ENCODE assay signal across 12 cellular contexts in the genomic region with DNA sequence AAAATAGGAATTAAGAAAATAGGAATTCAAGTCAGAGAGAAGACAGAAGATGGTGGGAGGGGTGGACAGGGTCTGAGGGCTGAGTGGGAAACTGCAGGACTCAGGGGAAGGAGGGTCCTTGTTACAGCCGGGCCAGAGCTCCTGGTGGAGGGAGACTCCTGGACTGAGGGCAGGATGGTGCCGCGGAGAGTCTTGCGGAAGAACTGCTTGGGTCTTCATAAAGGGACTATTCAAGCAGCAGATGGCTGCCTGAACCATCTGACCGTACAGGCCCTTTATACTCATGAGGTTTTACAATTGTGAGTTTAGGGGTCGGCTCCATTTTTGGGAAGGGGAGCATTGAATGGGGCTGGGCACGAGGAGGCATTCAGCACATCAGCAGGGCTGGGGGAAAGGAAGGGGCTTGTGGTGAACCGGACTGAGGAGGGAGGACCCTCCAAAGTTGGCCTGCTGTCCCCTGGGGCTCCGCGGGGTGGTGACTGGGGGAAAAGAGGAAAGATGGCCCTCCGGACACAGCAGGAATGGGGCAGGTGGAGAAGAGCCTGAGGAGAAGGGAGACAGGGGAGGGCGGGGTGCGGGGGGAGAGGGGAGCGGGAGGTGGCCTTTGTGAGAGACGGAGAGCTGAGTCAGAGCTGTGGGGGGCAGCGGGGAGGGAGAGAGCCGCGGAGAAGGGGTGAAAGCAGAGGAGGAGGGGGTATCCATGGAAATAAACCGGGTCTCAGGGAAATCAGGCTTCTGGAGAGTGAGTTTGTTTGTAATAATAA. TPM values are rescaled to one million over a fixed set of nuclear protein-coding genes. Genes with fewer than 3 reads are reported as not detected.
DNase-seq lines count a peak whose midpoint lies in the region; ATAC-seq and TF ChIP-seq lines count a peak whose summit lies in the region.
"Had no signal": no experiment of that assay in that cellular context is flagged by ENCODE, and none has a peak within 500 bp of the region (broad histone marks: within the 10 kb centered on the region; RNA-seq: fewer than 3 reads in every experiment).

No MANE protein-coding gene starts in this region.

- peaks cover 23% of the 10 kb centered on the region for H3K27me3 Mint-ChIP-seq in chondrocyte (ENCODE audit: low read depth)
- peaks cover 8 to 30% (median 11%) of the 10 kb centered on the region in 5 donors for H3K27me3 Mint-ChIP-seq in naive thymus-derived CD8-positive, alpha-beta T cell

- POLR2A ChIA-PET in naive thymus-derived CD8-positive, alpha-beta T cell (lab: Charles Lee): interaction anchor here (1.0 to 3.1 kb wide), 6 partner anchors 8 to 23 kb away, joined by 3 to 14 read pairs (median 6); no protein-coding TSS in a partner anchor
- POLR2A ChIA-PET in HEK293T (lab: Yijun Ruan, JAX): interaction anchor here (1.5 kb wide), 1 partner anchor 19 kb away, joined by 8 read pairs; no protein-coding TSS in a partner anchor

- no peak overlapping the region for H3K27ac Mint-ChIP-seq in chondrocyte (ENCODE audit: unreplicated experiment)
- peak overlapping the region in 4 of 10 donors; percentile 0 to 77 (median 32) for H3K27ac Mint-ChIP-seq in naive thymus-derived CD8-positive, alpha-beta T cell

- no peak for TF ChIP-seq CTCF in chondrocyte (IDR thresholded peaks at IDR 0.05)

- DNase-seq in COR-L47 (lab: John Stamatoyannopoulos, UW) (peak; percentile 66), NCI-H2171 (lab: John Stamatoyannopoulos, UW) (peak; percentile 0), chondrocyte (ENCODE audit: low spot score) (no peak), NCI-H446 treated with DMSO at 0.1 percent for 48 hours (lab: John Stamatoyannopoulos, UW) (no peak), HEK293T (ENCODE audit: extremely low spot score) (no peak)
- no peak for DNase-seq in naive thymus-derived CD8-positive, alpha-beta T cell
- DNase-seq: DND-41, Kasumi-1 had no signal

- H3K4me1 Mint-ChIP-seq in chondrocyte (ENCODE audit: low read depth): peaks cover 5% of the 10 kb centered on the region
- peaks cover 9 to 17% (median 11%) of the 10 kb centered on the region in 4 donors for H3K4me1 Mint-ChIP-seq in naive thymus-derived CD8-positive, alpha-beta T cell

- no peak for ATAC-seq in naive thymus-derived CD8-positive, alpha-beta T cell
- no peak for ATAC-seq in GM19023 (IDR thresholded peaks at IDR 0.05; ENCODE audit: unreplicated experiment)
- ATAC-seq in GM21529 (IDR thresholded peaks at IDR 0.05; ENCODE audit: unreplicated experiment): no peak

- no peaks in the 10 kb centered on the region for H3K9me3 Mint-ChIP-seq in chondrocyte (ENCODE audit: low read depth)
- H3K9me3 Mint-ChIP-seq in naive thymus-derived CD8-positive, alpha-beta T cell: no peaks in the 10 kb centered on the region

- H3K4me3 Mint-ChIP-seq in chondrocyte (ENCODE audit: unreplicated experiment): peak overlapping the region; percentile 50
- H3K4me3 Mint-ChIP-seq in naive thymus-derived CD8-positive, alpha-beta T cell: peak overlapping the region; percentile 59 to 86 (median 72)

- H3K36me3 Mint-ChIP-seq in chondrocyte (ENCODE audit: low read depth): no peaks in the 10 kb centered on the region
- H3K36me3 Mint-ChIP-seq in naive thymus-derived CD8-positive, alpha-beta T cell: no peaks in the 10 kb centered on the region

- CTCF ChIA-PET in HEK293T (lab: Yijun Ruan, JAX): interaction anchor here (1.2 to 1.5 kb wide), 2 partner anchors 11 to 19 kb away, joined by 3 to 6 read pairs; no protein-coding TSS in a partner anchor

TF ChIP-seq in HEK293T, 16 proteins besides CTCF, POLR2A, EP300 and RAD21:
- TF ChIP-seq, protein P1, sequence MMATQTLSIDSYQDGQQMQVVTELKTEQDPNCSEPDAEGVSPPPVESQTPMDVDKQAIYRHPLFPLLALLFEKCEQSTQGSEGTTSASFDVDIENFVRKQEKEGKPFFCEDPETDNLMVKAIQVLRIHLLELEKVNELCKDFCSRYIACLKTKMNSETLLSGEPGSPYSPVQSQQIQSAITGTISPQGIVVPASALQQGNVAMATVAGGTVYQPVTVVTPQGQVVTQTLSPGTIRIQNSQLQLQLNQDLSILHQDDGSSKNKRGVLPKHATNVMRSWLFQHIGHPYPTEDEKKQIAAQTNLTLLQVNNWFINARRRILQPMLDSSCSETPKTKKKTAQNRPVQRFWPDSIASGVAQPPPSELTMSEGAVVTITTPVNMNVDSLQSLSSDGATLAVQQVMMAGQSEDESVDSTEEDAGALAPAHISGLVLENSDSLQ (IDR thresholded peaks at IDR 0.05): no peak
- no peak for TF ChIP-seq NFRKB (IDR thresholded peaks at IDR 0.05)
- no peak for TF ChIP-seq FOXM1 (IDR thresholded peaks at IDR 0.05; ENCODE audit: borderline replicate concordance)
- no peak for TF ChIP-seq FOXA1 (IDR thresholded peaks at IDR 0.05)
- no peak for TF ChIP-seq L3MBTL2 (conservative IDR thresholded peaks at IDR 0.05)
- TF ChIP-seq LEF1 (IDR thresholded peaks at IDR 0.05; ENCODE audit: borderline replicate concordance): no peak
- no peak for TF ChIP-seq CTBP1 (IDR thresholded peaks at IDR 0.05; ENCODE audit: borderline replicate concordance)
- TF ChIP-seq ELF4 (IDR thresholded peaks at IDR 0.05): no peak
- no peak for TF ChIP-seq ZNF384 (IDR thresholded peaks at IDR 0.05)
- TF ChIP-seq BHLHE40 (IDR thresholded peaks at IDR 0.05; ENCODE audit: borderline replicate concordance): no peak
- TF ChIP-seq FOXK2 (IDR thresholded peaks at IDR 0.05): no peak
- TF ChIP-seq SP1 (IDR thresholded peaks at IDR 0.05): no peak
- TF ChIP-seq ARNT (IDR thresholded peaks at IDR 0.05): no peak
- TF ChIP-seq HDGF (IDR thresholded peaks at IDR 0.05; ENCODE audit: borderline replicate concordance): no peak
- TF ChIP-seq SUZ12 (IDR thresholded peaks at IDR 0.05): no peak
- no peak for TF ChIP-seq TARDBP (IDR thresholded peaks at IDR 0.05)

RNA-seq across cellular contexts. Expression of gene FAM131B, which starts 1.5 kb away (rescaled TPM):
- 3.0 to 4.0 TPM (median 3.1 TPM) in 3 replicates for total RNA-seq in chondrocyte
- 1 to 10 TPM in 1 of 2 experiments, under 1 TPM in 1; 0.78 to 1.2 TPM for total RNA-seq in naive thymus-derived CD8-positive, alpha-beta T cell
- 1 to 10 TPM in 1 of 3 donors, under 1 TPM in 2; 0.44 to 1.1 (median 0.54) TPM for polyA plus RNA-seq in naive thymus-derived CD8-positive, alpha-beta T cell

RNA-seq across cellular contexts. Expression of gene ZYX, which starts 20.2 kb away (rescaled TPM):
- total RNA-seq in chondrocyte: 241 to 386 TPM (median 384 TPM) in 3 replicates
- total RNA-seq in naive thymus-derived CD8-positive, alpha-beta T cell: 100 to 1,000 TPM; 138 to 151 TPM
- polyA plus RNA-seq in naive thymus-derived CD8-positive, alpha-beta T cell: 100 to 1,000 TPM in 1 of 3 donors, 10 to 100 TPM in 2; 58.6 to 142 (median 82.6) TPM

RNA-seq across cellular contexts. Expression of gene CLCN1, which starts 45.1 kb away (rescaled TPM):
- not detected in 3 replicates for total RNA-seq in chondrocyte
- total RNA-seq in naive thymus-derived CD8-positive, alpha-beta T cell: not detected
- polyA plus RNA-seq in naive thymus-derived CD8-positive, alpha-beta T cell: not detected
- total RNA-seq: endothelial cell of umbilical vein, lower leg skin had no signal
- polyA plus RNA-seq: endothelial cell of umbilical vein had no signal

RNA-seq across cellular contexts. Expression of gene EPHA1, which starts 47.7 kb away (rescaled TPM):
- not detected in 3 replicates for total RNA-seq in chondrocyte
- 10 to 100 TPM; 44.8 to 44.9 TPM for total RNA-seq in naive thymus-derived CD8-positive, alpha-beta T cell
- 10 to 100 TPM; 10.1 to 37.1 (median 16.2) TPM for polyA plus RNA-seq in naive thymus-derived CD8-positive, alpha-beta T cell
- total RNA-seq: endothelial cell of umbilical vein had no signal

Comparison
In these comparisons a context has a peak if more than half of its experiments do, and no peak if none do; other contexts are left out.
1. DNase-seq: peak in COR-L47 (single experiment) and NCI-H2171 (single experiment); none in chondrocyte (single experiment), naive thymus-derived CD8-positive, alpha-beta T cell (0 of 10), NCI-H446 treated with DMSO at 0.1 percent for 48 hours (single experiment) and HEK293T (single experiment).